ENCODE assay signal across 23 cellular contexts in genomic region chr13:36528105-36528504, GRCh38.
"Had no signal": no experiment of that assay in that cellular context is flagged by ENCODE, and none has a peak within 500 bp of the region (broad histone marks: within the 10 kb centered on the region; RNA-seq: fewer than 3 reads in every experiment).

No MANE protein-coding gene starts in this region.

- H3K27me3 Mint-ChIP-seq: effector memory CD8-positive, alpha-beta T cell; memory B cell; stimulated activated naive CD8-positive, alpha-beta T cell treated with anti-CD3 and anti-CD28 coated beads, Interleukin-15, Interleukin-2, amounts not matched to agents 100 ng/mL and 50 ng/mL, for 24 hours had no signal

- H3K9me3 ChIP-seq: pancreas, right lobe of liver, thyroid gland had no signal

- H3K4me1 Mint-ChIP-seq: immature natural killer cell; memory B cell; natural killer cell; stimulated activated naive B cell treated with anti-CD40 and anti-IgM and Interleukin-4, amounts not matched to agents 10 μg/mL and 1 μg/mL and 100 μg/mL, for 72 hours had no signal

- ATAC-seq: effector memory CD8-positive, alpha-beta T cell; left colon; left ventricle myocardium superior; natural killer cell; right lobe of liver; stimulated activated naive B cell treated with anti-CD40 and anti-IgM and Interleukin-4, amounts not matched to agents 10 μg/mL and 1 μg/mL and 100 μg/mL, for 72 hours had no signal

- H3K4me1 ChIP-seq: pancreas, right lobe of liver had no signal

- H3K4me3 Mint-ChIP-seq: effector memory CD8-positive, alpha-beta T cell; immature natural killer cell; memory B cell; natural killer cell; stimulated activated naive B cell treated with anti-CD40 and anti-IgM and Interleukin-4, amounts not matched to agents 10 μg/mL and 1 μg/mL and 100 μg/mL, for 72 hours; stimulated activated naive CD8-positive, alpha-beta T cell treated with anti-CD3 and anti-CD28 coated beads, Interleukin-15, Interleukin-2, amounts not matched to agents 100 ng/mL and 50 ng/mL, for 24 hours had no signal

- DNase-seq: dermis blood vessel endothelial cell; effector memory CD8-positive, alpha-beta T cell; erythroblast; hypothalamus; immature natural killer cell; islet precursor cell; kidney glomerular epithelial cell; left colon; left ventricle myocardium superior; natural killer cell; occipital lobe; pancreas; right lobe of liver; small intestine; stimulated activated CD4-positive, alpha-beta T cell treated with anti-CD3 and anti-CD28 coated beads, Interleukin-15, amount 100 ng/mL, for 24 hours; stimulated activated CD4-positive, alpha-beta T cell treated with anti-CD3 and anti-CD28 coated beads, Interleukin-2, amount 100 ng/mL, for 48 hours; stimulated activated naive B cell treated with anti-CD40 and anti-IgM and Interleukin-4, amounts not matched to agents 10 μg/mL and 1 μg/mL and 100 μg/mL, for 72 hours; trophoblast cell had no signal

- H3K9me3 Mint-ChIP-seq: stimulated activated naive CD8-positive, alpha-beta T cell treated with anti-CD3 and anti-CD28 coated beads, Interleukin-15, Interleukin-2, amounts not matched to agents 100 ng/mL and 50 ng/mL, for 24 hours had no signal

- H3K36me3 ChIP-seq: pancreas, right lobe of liver, thyroid gland had no signal

- H3K27ac ChIP-seq: coronary artery, pancreas, right lobe of liver had no signal

- H3K27ac Mint-ChIP-seq: effector memory CD8-positive, alpha-beta T cell; immature natural killer cell; memory B cell; natural killer cell; stimulated activated naive B cell treated with anti-CD40 and anti-IgM and Interleukin-4, amounts not matched to agents 10 μg/mL and 1 μg/mL and 100 μg/mL, for 72 hours; stimulated activated naive CD8-positive, alpha-beta T cell treated with anti-CD3 and anti-CD28 coated beads, Interleukin-15, Interleukin-2, amounts not matched to agents 100 ng/mL and 50 ng/mL, for 24 hours had no signal

- H3K36me3 Mint-ChIP-seq: immature natural killer cell; memory B cell; natural killer cell; stimulated activated naive B cell treated with anti-CD40 and anti-IgM and Interleukin-4, amounts not matched to agents 10 μg/mL and 1 μg/mL and 100 μg/mL, for 72 hours had no signal

- H3K27me3 ChIP-seq: pancreas, right lobe of liver, thyroid gland had no signal

- H3K4me3 ChIP-seq: coronary artery, lung, pancreas, right lobe of liver, thyroid gland had no signal
